In genomic region chr16:88941933-88942909, GRCh38 we compare ENCODE assay signal across 8 cellular contexts. TPM values are rescaled to one million over a fixed set of nuclear protein-coding genes. Genes with fewer than 3 reads are reported as not detected.
A peak's percentile ranks its signal among the peaks of the same experiment; 100 is the strongest.
DNase-seq lines count a peak whose midpoint lies in the region; ATAC-seq and TF ChIP-seq lines count a peak whose summit lies in the region.

No MANE protein-coding gene starts in this region.

- intact Hi-C loops in lower lobe of right lung (cut with DNase I) = no loop called here

- H3K27ac ChIP-seq in lower lobe of right lung = no peak overlapping the region

- no peaks in the 10 kb centered on the region for H3K27me3 Mint-ChIP-seq in stimulated activated memory B cell treated with anti-CD40 and anti-IgM and Interleukin-4, amounts not matched to agents 10 μg/mL and 1 μg/mL and 100 μg/mL, for 72 hours

- H3K27ac Mint-ChIP-seq in stimulated activated memory B cell treated with anti-CD40 and anti-IgM and Interleukin-4, amounts not matched to agents 10 μg/mL and 1 μg/mL and 100 μg/mL, for 72 hours = no peak overlapping the region

- TF ChIP-seq CTCF in WI38 (IDR thresholded peaks at IDR 0.05; ENCODE audit: low read depth, low read length) = peak; percentile 38; the same call in 1 of the 2 replicates
- TF ChIP-seq CTCF in cardiac fibroblast (IDR thresholded peaks at IDR 0.05; ENCODE audit: low read depth, low read length) = peak; percentile 33
- TF ChIP-seq CTCF in lower lobe of right lung (IDR thresholded peaks at IDR 0.05) = peak; percentile 47

- H3K4me1 ChIP-seq in lower lobe of right lung = peaks cover 41% of the 10 kb centered on the region

- ATAC-seq in HG03196 (IDR thresholded peaks at IDR 0.05; ENCODE audit: unreplicated experiment) (peak; percentile 42), lower lobe of right lung (peak; percentile 54 to 69)
- ATAC-seq in stimulated activated memory B cell treated with anti-CD40 and anti-IgM and Interleukin-4, amounts not matched to agents 10 μg/mL and 1 μg/mL and 100 μg/mL, for 72 hours = peak; percentile 81

- no peaks in the 10 kb centered on the region for H3K9me3 ChIP-seq in lower lobe of right lung

- H3K4me3 ChIP-seq in WI38 (ENCODE audit: low read depth, low read length) (no peak overlapping the region), cardiac fibroblast (replicated peaks in 1 of 2; ENCODE audit: low read depth in 2 of 2, low read length in 2 of 2) (no peak overlapping the region), lower lobe of right lung (peak overlapping the region; percentile 37)

- H3K9me3 Mint-ChIP-seq in stimulated activated memory B cell treated with anti-CD40 and anti-IgM and Interleukin-4, amounts not matched to agents 10 μg/mL and 1 μg/mL and 100 μg/mL, for 72 hours = no peaks in the 10 kb centered on the region

- peak overlapping the region; percentile 76 for H3K4me3 Mint-ChIP-seq in stimulated activated memory B cell treated with anti-CD40 and anti-IgM and Interleukin-4, amounts not matched to agents 10 μg/mL and 1 μg/mL and 100 μg/mL, for 72 hours

- DNase-seq in DMS53 (lab: John Stamatoyannopoulos, UW) (peak; percentile 74), DMS53 treated with DMSO at 0.1 percent for 48 hours (lab: John Stamatoyannopoulos, UW; ENCODE audit: unreplicated experiment) (no peak), cardiac fibroblast (ENCODE audit: low read depth in 2 of 2) (peak; percentile 12 to 23), lower lobe of right lung (peak; percentile 76), NCI-H446 treated with DMSO at 0.1 percent for 48 hours (lab: John Stamatoyannopoulos, UW) (no peak)

- H3K27me3 ChIP-seq in lower lobe of right lung (ENCODE audit: low read depth) = peaks cover 26% of the 10 kb centered on the region

- H3K36me3 Mint-ChIP-seq in stimulated activated memory B cell treated with anti-CD40 and anti-IgM and Interleukin-4, amounts not matched to agents 10 μg/mL and 1 μg/mL and 100 μg/mL, for 72 hours = peaks cover under 1% of the 10 kb centered on the region

- H3K36me3 ChIP-seq in lower lobe of right lung = no peaks in the 10 kb centered on the region

- H3K4me1 Mint-ChIP-seq in stimulated activated memory B cell treated with anti-CD40 and anti-IgM and Interleukin-4, amounts not matched to agents 10 μg/mL and 1 μg/mL and 100 μg/mL, for 72 hours = peaks cover 67% of the 10 kb centered on the region

RNA-seq across cellular contexts. Expression of gene CBFA2T3, which starts 34.8 kb away (rescaled TPM):
- 14.3 TPM for total RNA-seq in lower lobe of right lung

Comparison
In these comparisons a context has a peak if more than half of its experiments do, and no peak if none do; other contexts are left out.
1. DNase-seq: peak in DMS53 (single experiment), cardiac fibroblast (2 of 2) and lower lobe of right lung (single experiment); none in DMS53 treated with DMSO at 0.1 percent for 48 hours (single experiment) and NCI-H446 treated with DMSO at 0.1 percent for 48 hours (single experiment).
2. Peak in every context shown above with its lines, with median percentiles within 50 percentile points of each other: ATAC-seq and CTCF ChIP-seq.